8 cellular contexts compared by ENCODE assay signal in the genomic region with DNA sequence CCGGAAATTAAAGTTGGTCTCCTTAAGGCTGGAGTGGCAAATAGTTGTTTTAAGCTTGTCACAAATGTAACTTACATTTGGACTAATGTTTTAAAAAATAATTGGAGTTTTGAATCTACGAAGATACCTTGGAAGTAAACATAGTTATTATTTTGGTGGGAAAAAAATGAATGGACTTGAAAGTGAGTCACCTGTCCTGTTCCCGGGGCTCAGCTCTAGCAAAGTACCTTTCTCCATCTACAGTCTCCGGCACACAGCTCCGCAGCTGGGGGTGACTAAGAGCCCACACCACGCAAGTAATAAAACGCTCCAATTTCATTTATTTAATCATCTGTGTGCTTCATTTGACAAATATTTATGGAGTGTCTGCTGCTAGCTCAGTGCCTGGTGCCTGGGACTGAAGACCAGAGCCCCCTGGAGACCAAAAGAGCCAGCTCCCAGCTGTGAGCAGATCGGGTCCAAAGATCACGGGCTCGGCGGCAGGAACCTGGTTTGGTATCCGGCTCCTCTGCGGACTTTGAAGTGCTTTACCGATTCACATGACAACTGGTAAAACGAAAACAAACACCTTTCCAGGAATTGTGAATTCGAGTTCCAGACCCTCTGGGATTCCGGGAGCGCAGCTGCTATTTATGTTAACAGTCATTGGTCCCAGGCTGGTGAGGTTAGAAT. TPM values are rescaled to one million over a fixed set of nuclear protein-coding genes. Genes with fewer than 3 reads are reported as not detected.
A peak's percentile ranks its signal among the peaks of the same experiment; 100 is the strongest.
DNase-seq lines count a peak whose midpoint lies in the region; ATAC-seq lines count a peak whose summit lies in the region.

No MANE protein-coding gene starts in this region.

- peak; percentile 33 to 41 for ATAC-seq in activated T-cell treated with anti-CD3 and anti-CD28 coated beads, Interleukin-2, amount 50 U/mL, for 72 hours (replicated peaks in 1 of 2)
- ATAC-seq in left cardiac atrium (peak; percentile 22 to 40), sciatic nerve (no peak), HG03469 (IDR thresholded peaks at IDR 0.05; ENCODE audit: unreplicated experiment) (no peak), HG02678 (IDR thresholded peaks at IDR 0.05; ENCODE audit: unreplicated experiment) (no peak)

- H3K27me3 Mint-ChIP-seq in activated T-cell treated with anti-CD3 and anti-CD28 coated beads, Interleukin-2, amount 50 U/mL, for 72 hours (ENCODE audit: low read depth): peaks cover 63% of the 10 kb centered on the region

- peaks cover 0 to 3% of the 10 kb centered on the region in 2 donors for H3K36me3 Mint-ChIP-seq in activated T-cell treated with anti-CD3 and anti-CD28 coated beads, Interleukin-2, amount 50 U/mL, for 72 hours (ENCODE audit: insufficient read depth in 2 of 2)

- intact Hi-C loops in left cardiac atrium (cut with DNase I) (loop anchor here (5.0 to 10.0 kb wide), 2 partner anchors 94 to 156 kb away; no protein-coding TSS in a partner anchor), sciatic nerve (cut with DNase I) (no loop called here)

- no peaks in the 10 kb centered on the region for H3K9me3 Mint-ChIP-seq in activated T-cell treated with anti-CD3 and anti-CD28 coated beads, Interleukin-2, amount 50 U/mL, for 72 hours

- H3K27ac Mint-ChIP-seq in activated T-cell treated with anti-CD3 and anti-CD28 coated beads, Interleukin-2, amount 50 U/mL, for 72 hours: no peak overlapping the region

- peak; percentile 61 for DNase-seq in NCI-H2171 treated with DMSO at 0.1 percent for 48 hours (lab: John Stamatoyannopoulos, UW)
- DNase-seq in NCI-H2171 (lab: John Stamatoyannopoulos, UW): no peak
- peak; percentile 62 for DNase-seq in NCI-H2029 (lab: John Stamatoyannopoulos, UW)
- DNase-seq in activated T-cell treated with anti-CD3 and anti-CD28 coated beads, Interleukin-2, amount 50 U/mL, for 72 hours: peak; percentile 19 to 31
- no peak for DNase-seq in left cardiac atrium
- peak; percentile 59 for DNase-seq in sciatic nerve (ENCODE audit: low spot score)

- H3K4me3 Mint-ChIP-seq in activated T-cell treated with anti-CD3 and anti-CD28 coated beads, Interleukin-2, amount 50 U/mL, for 72 hours: peak overlapping the region; percentile 88 to 97

- peaks cover 26% of the 10 kb centered on the region for H3K4me1 Mint-ChIP-seq in activated T-cell treated with anti-CD3 and anti-CD28 coated beads, Interleukin-2, amount 50 U/mL, for 72 hours (ENCODE audit: low read depth)

RNA-seq across cellular contexts. Expression of a gene that starts 1.7 kb away (rescaled TPM):
- under 1 TPM; 0.46 to 0.60 TPM for total RNA-seq in activated T-cell treated with anti-CD3 and anti-CD28 coated beads, Interleukin-2, amount 50 U/mL, for 72 hours
- total RNA-seq in left cardiac atrium: 1 to 10 TPM; 2.7 to 3.0 TPM
- total RNA-seq in sciatic nerve: 0.09 TPM

Comparison
In these comparisons a context has a peak if more than half of its experiments do, and no peak if none do; other contexts are left out.
1. DNase-seq: peak in NCI-H2171 treated with DMSO at 0.1 percent for 48 hours (single experiment), NCI-H2029 (single experiment), activated T-cell treated with anti-CD3 and anti-CD28 coated beads, Interleukin-2, amount 50 U/mL, for 72 hours (2 of 2) and sciatic nerve (single experiment); none in NCI-H2171 (single experiment) and left cardiac atrium (single experiment).
2. ATAC-seq: peak in activated T-cell treated with anti-CD3 and anti-CD28 coated beads, Interleukin-2, amount 50 U/mL, for 72 hours (2 of 2) and left cardiac atrium (2 of 2); none in sciatic nerve (single experiment), HG03469 (single experiment) and HG02678 (single experiment).